8 cellular contexts compared by ENCODE assay signal in genomic region chr17:78748730-78749317, GRCh38.
DNase-seq lines count a peak whose midpoint lies in the region; ATAC-seq and TF ChIP-seq lines count a peak whose summit lies in the region.

No MANE protein-coding gene starts in this region.

- no peak overlapping the region for H3K4me3 ChIP-seq in NB4 (ENCODE audit: low read depth, low read length)

- ATAC-seq in GM19395 (IDR thresholded peaks at IDR 0.05; ENCODE audit: unreplicated experiment) = peak; percentile 48

- no peak for TF ChIP-seq CTCF in NB4 (IDR thresholded peaks at IDR 0.05; ENCODE audit: low read depth, low read length)

- DNase-seq in NB4 (ENCODE audit: low read depth) (peak; percentile 92), activated T-cell treated with anti-CD3 and anti-CD28 coated beads for 24 hours (ENCODE audit: low read depth) (peak; percentile 67), fibroblast of peridontal ligament (ENCODE audit: extremely low read depth) (peak; percentile 72), cerebellar nuclear complex (lab: John Stamatoyannopoulos, UW) (no peak), NCI-H2196 (lab: John Stamatoyannopoulos, UW; ENCODE audit: unreplicated experiment) (no peak), NCI-H2227 (lab: John Stamatoyannopoulos, UW; ENCODE audit: unreplicated experiment) (no peak)
- DNase-seq in stimulated activated CD4-positive, alpha-beta T cell treated with anti-CD3 and anti-CD28 coated beads, Interleukin-12 subunit alpha, Interleukin-12 subunit beta, amount 100 ng/mL, for 4 hours = peak; percentile 41

- no peak for TF ChIP-seq POLR2A in NB4 (IDR thresholded peaks at IDR 0.05; ENCODE audit: extremely low read depth, insufficient read length)

Comparison
In these comparisons a context has a peak if more than half of its experiments do, and no peak if none do; other contexts are left out.
1. DNase-seq: peak in NB4 (single experiment), activated T-cell treated with anti-CD3 and anti-CD28 coated beads for 24 hours (single experiment), fibroblast of peridontal ligament (single experiment) and stimulated activated CD4-positive, alpha-beta T cell treated with anti-CD3 and anti-CD28 coated beads, Interleukin-12 subunit alpha, Interleukin-12 subunit beta, amount 100 ng/mL, for 4 hours (single experiment); none in cerebellar nuclear complex (0 of 2), NCI-H2196 (single experiment) and NCI-H2227 (single experiment).